Comparison of ENCODE assay signal across 15 cellular contexts in the genomic region with DNA sequence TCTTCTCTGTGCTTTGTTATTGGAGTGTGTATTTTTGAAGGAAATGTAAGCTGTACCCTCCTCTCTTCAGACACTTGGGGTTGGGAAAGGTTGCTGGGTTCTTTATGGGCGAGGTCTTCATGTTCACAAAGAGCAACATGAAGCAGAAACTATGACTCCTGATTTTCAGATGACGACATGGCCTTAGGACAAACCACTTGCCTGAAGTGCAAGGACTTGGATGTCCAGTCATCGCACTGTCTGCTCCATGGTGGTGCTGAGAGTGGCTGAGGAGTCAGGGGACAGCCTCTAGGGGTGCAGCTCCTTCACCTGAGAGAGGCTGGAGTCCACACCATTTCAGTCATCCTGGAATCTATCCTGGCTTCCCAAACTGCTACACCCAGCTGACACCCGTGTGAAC.
A peak's percentile ranks its signal among the peaks of the same experiment; 100 is the strongest.
DNase-seq lines count a peak whose midpoint lies in the region; ATAC-seq and TF ChIP-seq lines count a peak whose summit lies in the region.
"Had no signal": no experiment of that assay in that cellular context is flagged by ENCODE, and none has a peak within 500 bp of the region (broad histone marks: within the 10 kb centered on the region; RNA-seq: fewer than 3 reads in every experiment).

No MANE protein-coding gene starts in this region.

- H3K36me3 Mint-ChIP-seq in activated CD8-positive, alpha-beta T cell treated with anti-CD3 and anti-CD28 coated beads, Interleukin-2, amount 10 ng/mL, durations not matched to agents 7 days and 5 days (ENCODE audit: low read depth) = no peaks in the 10 kb centered on the region
- H3K36me3 Mint-ChIP-seq: CD14-positive monocyte; CD4-positive, alpha-beta memory T cell had no signal

- no peaks in the 10 kb centered on the region for H3K27me3 Mint-ChIP-seq in activated CD8-positive, alpha-beta T cell treated with anti-CD3 and anti-CD28 coated beads, Interleukin-2, amount 10 ng/mL, durations not matched to agents 7 days and 5 days (ENCODE audit: low read depth)

- H3K27me3 ChIP-seq in right atrium auricular region (no peaks in the 10 kb centered on the region), foreskin keratinocyte (peaks cover 6% of the 10 kb centered on the region)
- H3K27me3 ChIP-seq: BLaER1 had no signal

- TF ChIP-seq CTCF in right atrium auricular region (IDR thresholded peaks at IDR 0.05) (no peak), foreskin keratinocyte (conservative IDR thresholded peaks at IDR 0.05) (no peak)

- H3K4me3 ChIP-seq in right atrium auricular region (no peak overlapping the region), SK-N-MC (no peak overlapping the region)
- H3K4me3 ChIP-seq: BLaER1 had no signal

- peak; percentile 5 for DNase-seq in right atrium auricular region (ENCODE audit: low spot score)
- DNase-seq in Right ventricle myocardium superior = no peak
- DNase-seq in SK-N-MC (ENCODE audit: low read depth, low spot score) = no peak
- no peak for DNase-seq in foreskin keratinocyte
- no peak for DNase-seq in activated CD8-positive, alpha-beta T cell treated with anti-CD3 and anti-CD28 coated beads, Interleukin-2, amount 10 ng/mL, durations not matched to agents 7 days and 5 days
- no peak for DNase-seq in retina
- DNase-seq in GOT3 (lab: John Stamatoyannopoulos, UW) = no peak
- DNase-seq: 8988T; CD4-positive, alpha-beta memory T cell; DMS153; DMS79; GDM1; H9 had no signal

- intact Hi-C loops in Right ventricle myocardium superior (cut with DNase I) = loop anchor here (10.0 kb wide), 1 partner anchor 62 kb away; no protein-coding TSS in a partner anchor

- ATAC-seq in Right ventricle myocardium superior (ENCODE audit: poor library complexity) (no peak), foreskin keratinocyte (peak; percentile 19)
- ATAC-seq in activated CD8-positive, alpha-beta T cell treated with anti-CD3 and anti-CD28 coated beads, Interleukin-2, amount 10 ng/mL, durations not matched to agents 7 days and 5 days = no peak

- no peak overlapping the region for H3K4me3 Mint-ChIP-seq in activated CD8-positive, alpha-beta T cell treated with anti-CD3 and anti-CD28 coated beads, Interleukin-2, amount 10 ng/mL, durations not matched to agents 7 days and 5 days
- H3K4me3 Mint-ChIP-seq: CD14-positive monocyte; CD4-positive, alpha-beta memory T cell; H9 had no signal

- H3K9me3 ChIP-seq in right atrium auricular region (peaks cover 0 to 5% of the 10 kb centered on the region in 2 donors), SK-N-MC (ENCODE audit: low read depth, low read length) (no peaks in the 10 kb centered on the region)

- POLR2A ChIA-PET in activated CD8-positive, alpha-beta T cell treated with anti-CD3 and anti-CD28 coated beads, Interleukin-2, amount 10 ng/mL, durations not matched to agents 7 days and 5 days (lab: Charles Lee) = no interaction called here

- no peaks in the 10 kb centered on the region for H3K4me1 ChIP-seq in right atrium auricular region
- no peaks in the 10 kb centered on the region for H3K4me1 ChIP-seq in foreskin keratinocyte
- H3K4me1 ChIP-seq: BLaER1 had no signal

- H3K9me3 Mint-ChIP-seq in activated CD8-positive, alpha-beta T cell treated with anti-CD3 and anti-CD28 coated beads, Interleukin-2, amount 10 ng/mL, durations not matched to agents 7 days and 5 days (ENCODE audit: insufficient read depth) = peaks cover 6% of the 10 kb centered on the region

- H3K9ac ChIP-seq in SK-N-MC (ENCODE audit: insufficient read length) = no peak overlapping the region
- H3K9ac ChIP-seq: BLaER1 had no signal

- H3K27ac ChIP-seq in right atrium auricular region (no peak overlapping the region), SK-N-MC (0 out of 2 replicates have a peak overlapping the region, but pooled peaks have one; percentile 13), foreskin keratinocyte (no peak overlapping the region)
- H3K27ac ChIP-seq: BLaER1 had no signal

- CTCF ChIA-PET in activated CD8-positive, alpha-beta T cell treated with anti-CD3 and anti-CD28 coated beads, Interleukin-2, amount 10 ng/mL, durations not matched to agents 7 days and 5 days (lab: Charles Lee) = no interaction called here

- H3K4me1 Mint-ChIP-seq in activated CD8-positive, alpha-beta T cell treated with anti-CD3 and anti-CD28 coated beads, Interleukin-2, amount 10 ng/mL, durations not matched to agents 7 days and 5 days (ENCODE audit: low read depth) = no peaks in the 10 kb centered on the region
- H3K4me1 Mint-ChIP-seq: CD4-positive, alpha-beta memory T cell; H9 had no signal

- H3K36me3 ChIP-seq in right atrium auricular region = no peaks in the 10 kb centered on the region
- no peaks in the 10 kb centered on the region for H3K36me3 ChIP-seq in SK-N-MC (ENCODE audit: insufficient read depth, low read length)
- H3K36me3 ChIP-seq: BLaER1 had no signal

- no peak overlapping the region for H3K27ac Mint-ChIP-seq in activated CD8-positive, alpha-beta T cell treated with anti-CD3 and anti-CD28 coated beads, Interleukin-2, amount 10 ng/mL, durations not matched to agents 7 days and 5 days
- H3K27ac Mint-ChIP-seq: CD4-positive, alpha-beta memory T cell; H9 had no signal
